In the genomic region with DNA sequence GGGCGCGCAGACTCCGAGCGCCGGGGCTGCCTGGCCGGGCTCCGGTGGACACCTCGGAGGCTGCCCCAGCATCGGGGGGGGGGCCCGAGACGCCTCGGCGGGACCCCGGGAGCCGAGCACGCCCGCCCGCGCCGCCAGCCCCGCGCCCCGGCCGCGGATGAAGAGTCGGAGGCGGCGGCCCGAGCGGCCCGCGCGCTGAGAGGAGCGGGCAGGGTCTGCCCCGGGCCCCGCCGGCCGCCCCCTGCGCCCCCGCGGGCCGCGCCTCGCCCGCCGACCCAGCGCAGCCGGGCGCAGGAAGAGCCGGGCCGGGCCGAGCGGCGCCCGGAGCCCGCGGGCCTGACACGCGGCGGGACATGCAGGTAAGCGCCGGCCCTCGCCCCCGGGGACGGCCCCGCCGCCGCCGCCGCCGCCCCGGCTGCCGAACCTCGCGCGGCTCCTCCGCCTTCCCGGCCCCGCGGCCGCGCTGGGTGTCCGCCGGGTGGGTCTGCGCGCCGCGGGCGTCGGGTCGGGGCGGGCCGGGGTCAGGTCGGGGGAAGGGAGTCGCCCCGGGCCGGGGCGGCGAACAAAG, we compare ENCODE assay signal across 8 cellular contexts.
DNase-seq lines count a peak whose midpoint lies in the region; ATAC-seq and TF ChIP-seq lines count a peak whose summit lies in the region.

No MANE protein-coding gene starts in this region.

- H4K20me1 ChIP-seq in OCI-LY3 (ENCODE audit: insufficient read depth, low read length): no peaks in the 10 kb centered on the region; the same call in 1 of the 2 replicates

- TF ChIP-seq CTCF in OCI-LY3 (IDR thresholded peaks at IDR 0.05; ENCODE audit: low read depth, low read length): no peak
- TF ChIP-seq CTCF in gastroesophageal sphincter (IDR thresholded peaks at IDR 0.05): no peak
- no peak for TF ChIP-seq CTCF in psoas muscle (IDR thresholded peaks at IDR 0.05)

- intact Hi-C loops in psoas muscle (cut with DNase I): no loop called here

- no peak for TF ChIP-seq EP300 in gastroesophageal sphincter (IDR thresholded peaks at IDR 0.05)

- peaks cover 46% of the 10 kb centered on the region for H3K79me2 ChIP-seq in OCI-LY3 (ENCODE audit: low read length)

- H3K4me3 ChIP-seq in OCI-LY3 (ENCODE audit: low read length) (peak overlapping the region; percentile 80), gastroesophageal sphincter (peak overlapping the region; percentile 29 to 66), psoas muscle (peak overlapping the region; percentile 75)

- H3K4me2 ChIP-seq in OCI-LY3 (ENCODE audit: low read length): peak overlapping the region; percentile 87

- H3K36me3 ChIP-seq in OCI-LY3 (replicated peaks; ENCODE audit: low read depth, low read length) (no peaks in the 10 kb centered on the region), gastroesophageal sphincter (no peaks in the 10 kb centered on the region), psoas muscle (ENCODE audit: insufficient read depth in 1 of 2, low read depth in 1 of 2) (no peaks in the 10 kb centered on the region)

- H2AFZ ChIP-seq in OCI-LY3 (ENCODE audit: low read depth, low read length): no peak overlapping the region

- H3K27ac ChIP-seq in OCI-LY3 (ENCODE audit: low read length): no peak overlapping the region
- H3K27ac ChIP-seq in gastroesophageal sphincter: peak overlapping the region in 2 of 4 donors; percentile 5 to 74
- H3K27ac ChIP-seq in psoas muscle: peak overlapping the region; percentile 30

- TF ChIP-seq POLR2A in gastroesophageal sphincter (IDR thresholded peaks at IDR 0.05): no peak

- peak overlapping the region; percentile 69 for H3K9ac ChIP-seq in OCI-LY3 (ENCODE audit: low read length)

- WGBS in gastroesophageal sphincter (ENCODE audit: low coverage in 1 of 2), 2 donors: no CpG with 5 or more reads among the region's 99 CpGs
- WGBS in psoas muscle, 3 donors: 0 to 1% (median 0%) methylated on average over 24 to 94 of the region's 99 CpGs

- DNase-seq in GM03348 (ENCODE audit: low spot score) (peak; percentile 44), psoas muscle (no peak), dermis blood vessel endothelial cell (no peak), SW 1271 (lab: John Stamatoyannopoulos, UW) (no peak)

- H3K9me3 ChIP-seq in OCI-LY3 (ENCODE audit: insufficient read depth, low read length): no peaks in the 10 kb centered on the region
- no peaks in the 10 kb centered on the region for H3K9me3 ChIP-seq in gastroesophageal sphincter
- H3K9me3 ChIP-seq in psoas muscle: no peaks in the 10 kb centered on the region

- peak; percentile 20 for ATAC-seq in gastroesophageal sphincter
- no peak for ATAC-seq in psoas muscle
- ATAC-seq in HG03469 (IDR thresholded peaks at IDR 0.05; ENCODE audit: unreplicated experiment): no peak
- no peak for ATAC-seq in HG03342 (IDR thresholded peaks at IDR 0.05; ENCODE audit: unreplicated experiment)

- H3K4me1 ChIP-seq in OCI-LY3 (ENCODE audit: low read length) (peaks cover 55% of the 10 kb centered on the region), gastroesophageal sphincter (peaks cover 0 to 24% (median 3%) of the 10 kb centered on the region in 3 donors), psoas muscle (peaks cover 9% of the 10 kb centered on the region)

- H3K27me3 ChIP-seq in OCI-LY3 (ENCODE audit: low read depth, low read length): peaks cover 8% of the 10 kb centered on the region
- peaks cover 58% of the 10 kb centered on the region for H3K27me3 ChIP-seq in gastroesophageal sphincter
- H3K27me3 ChIP-seq in psoas muscle (ENCODE audit: insufficient read depth in 3 of 3, low read length in 2 of 3): peaks cover 0 to 69% (median 28%) of the 10 kb centered on the region in 3 donors
